Comparison of ENCODE assay signal across 1 cellular context in the genomic region with DNA sequence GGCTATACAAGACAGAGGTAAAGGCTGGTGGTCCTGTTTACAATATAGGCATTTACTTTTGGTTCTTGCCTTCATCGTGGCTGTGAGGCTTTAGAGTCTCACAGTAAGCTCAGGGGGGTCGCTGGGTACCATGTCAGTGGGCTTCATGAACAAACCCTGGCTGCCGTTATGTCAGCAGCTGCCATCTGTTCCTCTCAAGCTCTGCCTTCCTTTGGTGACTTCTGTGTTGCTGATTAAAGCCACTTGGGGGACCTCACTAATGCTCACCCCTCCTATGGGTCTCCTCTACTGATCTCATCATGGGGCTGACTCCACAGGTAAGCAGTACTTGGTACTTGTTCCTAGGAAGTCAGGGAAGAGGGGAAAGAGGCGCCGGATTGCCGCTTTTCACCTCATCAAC.
A peak's percentile ranks its signal among the peaks of the same experiment; 100 is the strongest.
TF ChIP-seq lines count a peak whose summit lies in the region.

No MANE protein-coding gene starts in this region.

TF ChIP-seq in HepG2, 621 proteins besides CTCF, POLR2A, EP300 and RAD21 (continued from another document):
- TF ChIP-seq, protein P1, sequence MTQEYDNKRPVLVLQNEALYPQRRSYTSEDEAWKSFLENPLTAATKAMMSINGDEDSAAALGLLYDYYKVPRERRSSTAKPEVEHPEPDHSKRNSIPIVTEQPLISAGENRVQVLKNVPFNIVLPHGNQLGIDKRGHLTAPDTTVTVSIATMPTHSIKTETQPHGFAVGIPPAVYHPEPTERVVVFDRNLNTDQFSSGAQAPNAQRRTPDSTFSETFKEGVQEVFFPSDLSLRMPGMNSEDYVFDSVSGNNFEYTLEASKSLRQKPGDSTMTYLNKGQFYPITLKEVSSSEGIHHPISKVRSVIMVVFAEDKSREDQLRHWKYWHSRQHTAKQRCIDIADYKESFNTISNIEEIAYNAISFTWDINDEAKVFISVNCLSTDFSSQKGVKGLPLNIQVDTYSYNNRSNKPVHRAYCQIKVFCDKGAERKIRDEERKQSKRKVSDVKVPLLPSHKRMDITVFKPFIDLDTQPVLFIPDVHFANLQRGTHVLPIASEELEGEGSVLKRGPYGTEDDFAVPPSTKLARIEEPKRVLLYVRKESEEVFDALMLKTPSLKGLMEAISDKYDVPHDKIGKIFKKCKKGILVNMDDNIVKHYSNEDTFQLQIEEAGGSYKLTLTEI (CRISPR knock-in tag; conservative IDR thresholded peaks at IDR 0.05), result no peak
- no peak for TF ChIP-seq ZNF780A (CRISPR knock-in tag; IDR thresholded peaks at IDR 0.05)
- TF ChIP-seq, protein P2, sequence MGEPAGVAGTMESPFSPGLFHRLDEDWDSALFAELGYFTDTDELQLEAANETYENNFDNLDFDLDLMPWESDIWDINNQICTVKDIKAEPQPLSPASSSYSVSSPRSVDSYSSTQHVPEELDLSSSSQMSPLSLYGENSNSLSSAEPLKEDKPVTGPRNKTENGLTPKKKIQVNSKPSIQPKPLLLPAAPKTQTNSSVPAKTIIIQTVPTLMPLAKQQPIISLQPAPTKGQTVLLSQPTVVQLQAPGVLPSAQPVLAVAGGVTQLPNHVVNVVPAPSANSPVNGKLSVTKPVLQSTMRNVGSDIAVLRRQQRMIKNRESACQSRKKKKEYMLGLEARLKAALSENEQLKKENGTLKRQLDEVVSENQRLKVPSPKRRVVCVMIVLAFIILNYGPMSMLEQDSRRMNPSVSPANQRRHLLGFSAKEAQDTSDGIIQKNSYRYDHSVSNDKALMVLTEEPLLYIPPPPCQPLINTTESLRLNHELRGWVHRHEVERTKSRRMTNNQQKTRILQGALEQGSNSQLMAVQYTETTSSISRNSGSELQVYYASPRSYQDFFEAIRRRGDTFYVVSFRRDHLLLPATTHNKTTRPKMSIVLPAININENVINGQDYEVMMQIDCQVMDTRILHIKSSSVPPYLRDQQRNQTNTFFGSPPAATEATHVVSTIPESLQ (CRISPR knock-in tag; conservative IDR thresholded peaks at IDR 0.05), result no peak
- TF ChIP-seq ZFP37 (CRISPR knock-in tag; IDR thresholded peaks at IDR 0.05; ENCODE audit: borderline replicate concordance), result no peak; the same call in 1 of the 2 replicates
- no peak for TF ChIP-seq ZNF513 (CRISPR knock-in tag; conservative IDR thresholded peaks at IDR 0.05)
- no peak for TF ChIP-seq ZNF101 (CRISPR knock-in tag; IDR thresholded peaks at IDR 0.05; ENCODE audit: borderline replicate concordance, low read depth)
- no peak for TF ChIP-seq SOX13 (IDR thresholded peaks at IDR 0.05)
- no peak for TF ChIP-seq SOX13 (CRISPR knock-in tag; conservative IDR thresholded peaks at IDR 0.05 in 1 of 2, IDR thresholded peaks at IDR 0.05 in 1 of 2)
- TF ChIP-seq SMAD1 (CRISPR knock-in tag; IDR thresholded peaks at IDR 0.05; ENCODE audit: borderline replicate concordance, low read depth), result no peak
- TF ChIP-seq, protein P3, sequence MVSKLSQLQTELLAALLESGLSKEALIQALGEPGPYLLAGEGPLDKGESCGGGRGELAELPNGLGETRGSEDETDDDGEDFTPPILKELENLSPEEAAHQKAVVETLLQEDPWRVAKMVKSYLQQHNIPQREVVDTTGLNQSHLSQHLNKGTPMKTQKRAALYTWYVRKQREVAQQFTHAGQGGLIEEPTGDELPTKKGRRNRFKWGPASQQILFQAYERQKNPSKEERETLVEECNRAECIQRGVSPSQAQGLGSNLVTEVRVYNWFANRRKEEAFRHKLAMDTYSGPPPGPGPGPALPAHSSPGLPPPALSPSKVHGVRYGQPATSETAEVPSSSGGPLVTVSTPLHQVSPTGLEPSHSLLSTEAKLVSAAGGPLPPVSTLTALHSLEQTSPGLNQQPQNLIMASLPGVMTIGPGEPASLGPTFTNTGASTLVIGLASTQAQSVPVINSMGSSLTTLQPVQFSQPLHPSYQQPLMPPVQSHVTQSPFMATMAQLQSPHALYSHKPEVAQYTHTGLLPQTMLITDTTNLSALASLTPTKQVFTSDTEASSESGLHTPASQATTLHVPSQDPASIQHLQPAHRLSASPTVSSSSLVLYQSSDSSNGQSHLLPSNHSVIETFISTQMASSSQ (IDR thresholded peaks at IDR 0.05; ENCODE audit: low read depth), result no peak
- TF ChIP-seq, protein P3 (CRISPR knock-in tag; IDR thresholded peaks at IDR 0.05; ENCODE audit: borderline replicate concordance), result no peak
- no peak for TF ChIP-seq DNMT3B (CRISPR knock-in tag; conservative IDR thresholded peaks at IDR 0.05)
- no peak for TF ChIP-seq REST (IDR thresholded peaks at IDR 0.05; ENCODE audit: borderline replicate concordance in 1 of 2, low read depth in 1 of 2, low read length in 2 of 2)
- TF ChIP-seq ZNF644 (CRISPR knock-in tag; IDR thresholded peaks at IDR 0.05; ENCODE audit: low read depth), result peak; percentile 64; the same call in 1 of the 2 replicates
- TF ChIP-seq, protein P4, sequence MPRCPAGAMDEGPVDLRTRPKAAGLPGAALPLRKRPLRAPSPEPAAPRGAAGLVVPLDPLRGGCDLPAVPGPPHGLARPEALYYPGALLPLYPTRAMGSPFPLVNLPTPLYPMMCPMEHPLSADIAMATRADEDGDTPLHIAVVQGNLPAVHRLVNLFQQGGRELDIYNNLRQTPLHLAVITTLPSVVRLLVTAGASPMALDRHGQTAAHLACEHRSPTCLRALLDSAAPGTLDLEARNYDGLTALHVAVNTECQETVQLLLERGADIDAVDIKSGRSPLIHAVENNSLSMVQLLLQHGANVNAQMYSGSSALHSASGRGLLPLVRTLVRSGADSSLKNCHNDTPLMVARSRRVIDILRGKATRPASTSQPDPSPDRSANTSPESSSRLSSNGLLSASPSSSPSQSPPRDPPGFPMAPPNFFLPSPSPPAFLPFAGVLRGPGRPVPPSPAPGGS (CRISPR knock-in tag; IDR thresholded peaks at IDR 0.05), result no peak
- no peak for TF ChIP-seq SP4 (CRISPR knock-in tag; IDR thresholded peaks at IDR 0.05)
- no peak for TF ChIP-seq HNRNPL (IDR thresholded peaks at IDR 0.05; ENCODE audit: low read depth, low read length)
- TF ChIP-seq AGO1 (IDR thresholded peaks at IDR 0.05; ENCODE audit: low read depth, low read length, poor library complexity, severe bottlenecking), result no peak
- TF ChIP-seq, protein P5, sequence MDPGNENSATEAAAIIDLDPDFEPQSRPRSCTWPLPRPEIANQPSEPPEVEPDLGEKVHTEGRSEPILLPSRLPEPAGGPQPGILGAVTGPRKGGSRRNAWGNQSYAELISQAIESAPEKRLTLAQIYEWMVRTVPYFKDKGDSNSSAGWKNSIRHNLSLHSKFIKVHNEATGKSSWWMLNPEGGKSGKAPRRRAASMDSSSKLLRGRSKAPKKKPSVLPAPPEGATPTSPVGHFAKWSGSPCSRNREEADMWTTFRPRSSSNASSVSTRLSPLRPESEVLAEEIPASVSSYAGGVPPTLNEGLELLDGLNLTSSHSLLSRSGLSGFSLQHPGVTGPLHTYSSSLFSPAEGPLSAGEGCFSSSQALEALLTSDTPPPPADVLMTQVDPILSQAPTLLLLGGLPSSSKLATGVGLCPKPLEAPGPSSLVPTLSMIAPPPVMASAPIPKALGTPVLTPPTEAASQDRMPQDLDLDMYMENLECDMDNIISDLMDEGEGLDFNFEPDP (CRISPR knock-in tag; conservative IDR thresholded peaks at IDR 0.05), result 0 out of 2 replicates have a peak, but pooled peaks have one; percentile 40
- no peak for TF ChIP-seq ELF4 (CRISPR knock-in tag; IDR thresholded peaks at IDR 0.05; ENCODE audit: borderline replicate concordance)
- TF ChIP-seq NRL (CRISPR knock-in tag; IDR thresholded peaks at IDR 0.05; ENCODE audit: borderline replicate concordance), result no peak
- TF ChIP-seq ZNF773 (CRISPR knock-in tag; IDR thresholded peaks at IDR 0.05; ENCODE audit: borderline replicate concordance), result no peak
- no peak for TF ChIP-seq MAFK (conservative IDR thresholded peaks at IDR 0.05 in 1 of 2, IDR thresholded peaks at IDR 0.05 in 1 of 2; ENCODE audit: low read length in 2 of 2)
- TF ChIP-seq ZNF530 (CRISPR knock-in tag; IDR thresholded peaks at IDR 0.05; ENCODE audit: low read depth), result no peak
- no peak for TF ChIP-seq IRX3 (CRISPR knock-in tag; IDR thresholded peaks at IDR 0.05; ENCODE audit: borderline replicate concordance, low read depth)
- TF ChIP-seq BATF2 (CRISPR knock-in tag; IDR thresholded peaks at IDR 0.05), result no peak
- TF ChIP-seq ZNF589 (CRISPR knock-in tag; conservative IDR thresholded peaks at IDR 0.05), result no peak
- TF ChIP-seq TARDBP (CRISPR knock-in tag; IDR thresholded peaks at IDR 0.05), result no peak
- TF ChIP-seq, protein P6, sequence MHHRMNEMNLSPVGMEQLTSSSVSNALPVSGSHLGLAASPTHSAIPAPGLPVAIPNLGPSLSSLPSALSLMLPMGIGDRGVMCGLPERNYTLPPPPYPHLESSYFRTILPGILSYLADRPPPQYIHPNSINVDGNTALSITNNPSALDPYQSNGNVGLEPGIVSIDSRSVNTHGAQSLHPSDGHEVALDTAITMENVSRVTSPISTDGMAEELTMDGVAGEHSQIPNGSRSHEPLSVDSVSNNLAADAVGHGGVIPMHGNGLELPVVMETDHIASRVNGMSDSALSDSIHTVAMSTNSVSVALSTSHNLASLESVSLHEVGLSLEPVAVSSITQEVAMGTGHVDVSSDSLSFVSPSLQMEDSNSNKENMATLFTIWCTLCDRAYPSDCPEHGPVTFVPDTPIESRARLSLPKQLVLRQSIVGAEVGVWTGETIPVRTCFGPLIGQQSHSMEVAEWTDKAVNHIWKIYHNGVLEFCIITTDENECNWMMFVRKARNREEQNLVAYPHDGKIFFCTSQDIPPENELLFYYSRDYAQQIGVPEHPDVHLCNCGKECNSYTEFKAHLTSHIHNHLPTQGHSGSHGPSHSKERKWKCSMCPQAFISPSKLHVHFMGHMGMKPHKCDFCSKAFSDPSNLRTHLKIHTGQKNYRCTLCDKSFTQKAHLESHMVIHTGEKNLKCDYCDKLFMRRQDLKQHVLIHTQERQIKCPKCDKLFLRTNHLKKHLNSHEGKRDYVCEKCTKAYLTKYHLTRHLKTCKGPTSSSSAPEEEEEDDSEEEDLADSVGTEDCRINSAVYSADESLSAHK (CRISPR knock-in tag; IDR thresholded peaks at IDR 0.05; ENCODE audit: borderline replicate concordance), result no peak
- TF ChIP-seq RXRA (CRISPR knock-in tag; IDR thresholded peaks at IDR 0.05), result no peak
- no peak for TF ChIP-seq ZNF441 (CRISPR knock-in tag; IDR thresholded peaks at IDR 0.05; ENCODE audit: borderline replicate concordance)
- TF ChIP-seq NFIC (IDR thresholded peaks at IDR 0.05; ENCODE audit: low read length), result no peak
- no peak for TF ChIP-seq NR2F2 (IDR thresholded peaks at IDR 0.05; ENCODE audit: borderline replicate concordance, low read depth)
TF ChIP-seq in HepG2: peak in this region for 15.
